1 cellular context compared by ENCODE assay signal in genomic region chr17:16467886-16468285, GRCh38.
TF ChIP-seq lines count a peak whose summit lies in the region.

No MANE protein-coding gene starts in this region.

TF ChIP-seq in A549, 52 proteins besides CTCF, POLR2A, EP300 and RAD21:
- TF ChIP-seq NFE2L2 (conservative IDR thresholded peaks at IDR 0.05; ENCODE audit: low read length) (no peak), HDAC2 (IDR thresholded peaks at IDR 0.05) (no peak), TP53 (CRISPR knock-in tag; IDR thresholded peaks at IDR 0.05) (no peak), MYC (IDR thresholded peaks at IDR 0.05; ENCODE audit: borderline replicate concordance, low read length) (no peak), CBX2 (IDR thresholded peaks at IDR 0.05; ENCODE audit: borderline replicate concordance, low read depth) (no peak)
- TF ChIP-seq, protein P1, sequence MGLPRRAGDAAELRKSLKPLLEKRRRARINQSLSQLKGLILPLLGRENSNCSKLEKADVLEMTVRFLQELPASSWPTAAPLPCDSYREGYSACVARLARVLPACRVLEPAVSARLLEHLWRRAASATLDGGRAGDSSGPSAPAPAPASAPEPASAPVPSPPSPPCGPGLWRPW (IDR thresholded peaks at IDR 0.05) = no peak
TF ChIP-seq in A549: peak in this region for 0.
